23 cellular contexts compared by ENCODE assay signal in genomic region chr9:37495571-37495970, GRCh38. TPM values are rescaled to one million over a fixed set of nuclear protein-coding genes. Genes with fewer than 3 reads are reported as not detected.
DNase-seq lines count a peak whose midpoint lies in the region; ATAC-seq and TF ChIP-seq lines count a peak whose summit lies in the region.
"Had no signal": no experiment of that assay in that cellular context is flagged by ENCODE, and none has a peak within 500 bp of the region (broad histone marks: within the 10 kb centered on the region; RNA-seq: fewer than 3 reads in every experiment).

No MANE protein-coding gene starts in this region.

- no peak overlapping the region for H3K4me3 ChIP-seq in A673 (ENCODE audit: low read depth, low read length, poor library complexity, severe bottlenecking)
- H3K4me3 ChIP-seq in ascending aorta, result no peak overlapping the region
- H3K4me3 ChIP-seq: SJSA1 had no signal

- H3K27ac ChIP-seq in A673 (ENCODE audit: low read depth, low read length, poor library complexity, severe bottlenecking) (peak overlapping the region; percentile 28), ascending aorta (peak overlapping the region; percentile 40 to 86)
- H3K27ac ChIP-seq: SJSA1 had no signal

- POLR2A ChIA-PET in A673 (lab: Charles Lee; ENCODE audit: low non-redundant PET), result no interaction called here

- H3K27me3 ChIP-seq in A673 (replicated peaks; ENCODE audit: insufficient read depth, low read depth, low read length, poor library complexity), result no peaks in the 10 kb centered on the region
- no peaks in the 10 kb centered on the region for H3K27me3 ChIP-seq in ascending aorta
- H3K27me3 ChIP-seq: SJSA1 had no signal

- no TSS peak for BruUV-seq in A673 (replicated peaks; lab: Mats Ljungman, UMichigan)

- peaks cover 4% of the 10 kb centered on the region for H3K4me1 Mint-ChIP-seq in activated CD8-positive, alpha-beta memory T cell treated with anti-CD3 and anti-CD28 coated beads, Interleukin-2, amount 10 ng/mL, durations not matched to agents 7 days and 5 days
- peaks cover 7 to 8% of the 10 kb centered on the region in 2 donors for H3K4me1 Mint-ChIP-seq in stimulated activated naive B cell treated with anti-CD40 and anti-IgM and Interleukin-4, amounts not matched to agents 10 μg/mL and 1 μg/mL and 100 μg/mL, for 72 hours

- no peaks in the 10 kb centered on the region for H3K9me3 Mint-ChIP-seq in activated CD8-positive, alpha-beta memory T cell treated with anti-CD3 and anti-CD28 coated beads, Interleukin-2, amount 10 ng/mL, durations not matched to agents 7 days and 5 days (ENCODE audit: low read depth)
- no peaks in the 10 kb centered on the region for H3K9me3 Mint-ChIP-seq in stimulated activated naive B cell treated with anti-CD40 and anti-IgM and Interleukin-4, amounts not matched to agents 10 μg/mL and 1 μg/mL and 100 μg/mL, for 72 hours
- H3K9me3 Mint-ChIP-seq: CD8-positive, alpha-beta T cell had no signal

- no peaks in the 10 kb centered on the region for H3K4me1 ChIP-seq in A673 (ENCODE audit: insufficient read depth, low read length, poor library complexity, severe bottlenecking)
- H3K4me1 ChIP-seq in ascending aorta, result peaks cover 4 to 9% of the 10 kb centered on the region in 2 donors
- H3K4me1 ChIP-seq: SJSA1 had no signal

- intact Hi-C loops in A673 (cut with micrococcal nuclease; ENCODE audit: unreplicated experiment) (no loop called here), ascending aorta (cut with DNase I) (no loop called here)

- no peaks in the 10 kb centered on the region for H3K9me3 ChIP-seq in A673 (ENCODE audit: low read depth, low read length, poor library complexity, severe bottlenecking)
- no peaks in the 10 kb centered on the region for H3K9me3 ChIP-seq in ascending aorta
- H3K9me3 ChIP-seq: SJSA1 had no signal

- no peak for ATAC-seq in activated CD8-positive, alpha-beta memory T cell treated with anti-CD3 and anti-CD28 coated beads, Interleukin-2, amount 10 ng/mL, durations not matched to agents 7 days and 5 days
- no peak for ATAC-seq in stimulated activated naive B cell treated with anti-CD40 and anti-IgM and Interleukin-4, amounts not matched to agents 10 μg/mL and 1 μg/mL and 100 μg/mL, for 72 hours (replicated peaks)
- ATAC-seq: CD8-positive, alpha-beta T cell; HCT116; Right ventricle myocardium inferior had no signal

- H3K27ac Mint-ChIP-seq in activated CD8-positive, alpha-beta memory T cell treated with anti-CD3 and anti-CD28 coated beads, Interleukin-2, amount 10 ng/mL, durations not matched to agents 7 days and 5 days, result peak overlapping the region; percentile 47
- peak overlapping the region; percentile 63 for H3K27ac Mint-ChIP-seq in stimulated activated naive B cell treated with anti-CD40 and anti-IgM and Interleukin-4, amounts not matched to agents 10 μg/mL and 1 μg/mL and 100 μg/mL, for 72 hours
- H3K27ac Mint-ChIP-seq: CD8-positive, alpha-beta T cell had no signal

- TF ChIP-seq CTCF in A673 (conservative IDR thresholded peaks at IDR 0.05; ENCODE audit: low read depth, low read length), result no peak
- TF ChIP-seq CTCF in ascending aorta (IDR thresholded peaks at IDR 0.05), result no peak

- no peaks in the 10 kb centered on the region for H3K27me3 Mint-ChIP-seq in activated CD8-positive, alpha-beta memory T cell treated with anti-CD3 and anti-CD28 coated beads, Interleukin-2, amount 10 ng/mL, durations not matched to agents 7 days and 5 days
- no peaks in the 10 kb centered on the region for H3K27me3 Mint-ChIP-seq in stimulated activated naive B cell treated with anti-CD40 and anti-IgM and Interleukin-4, amounts not matched to agents 10 μg/mL and 1 μg/mL and 100 μg/mL, for 72 hours

- H3K36me3 ChIP-seq in A673 (ENCODE audit: insufficient read depth, low read length, poor library complexity, severe bottlenecking) (peaks cover 81% of the 10 kb centered on the region), ascending aorta (peaks cover 30 to 62% of the 10 kb centered on the region in 2 donors)

- peaks cover 61% of the 10 kb centered on the region for H3K36me3 Mint-ChIP-seq in activated CD8-positive, alpha-beta memory T cell treated with anti-CD3 and anti-CD28 coated beads, Interleukin-2, amount 10 ng/mL, durations not matched to agents 7 days and 5 days
- H3K36me3 Mint-ChIP-seq in stimulated activated naive B cell treated with anti-CD40 and anti-IgM and Interleukin-4, amounts not matched to agents 10 μg/mL and 1 μg/mL and 100 μg/mL, for 72 hours, result peaks cover 43 to 57% of the 10 kb centered on the region in 2 donors

- no peak overlapping the region for H3K4me3 Mint-ChIP-seq in activated CD8-positive, alpha-beta memory T cell treated with anti-CD3 and anti-CD28 coated beads, Interleukin-2, amount 10 ng/mL, durations not matched to agents 7 days and 5 days
- no peak overlapping the region for H3K4me3 Mint-ChIP-seq in stimulated activated naive B cell treated with anti-CD40 and anti-IgM and Interleukin-4, amounts not matched to agents 10 μg/mL and 1 μg/mL and 100 μg/mL, for 72 hours
- H3K4me3 Mint-ChIP-seq: CD8-positive, alpha-beta T cell had no signal

- CTCF ChIA-PET in activated CD8-positive, alpha-beta memory T cell treated with anti-CD3 and anti-CD28 coated beads, Interleukin-2, amount 10 ng/mL, durations not matched to agents 7 days and 5 days (lab: Charles Lee), result interaction anchor here (1.2 kb wide), 1 partner anchor 84 kb away, joined by 3 read pairs; no protein-coding TSS in a partner anchor
- CTCF ChIA-PET in A673 (lab: Charles Lee), result no interaction called here

- DNase-seq in activated CD8-positive, alpha-beta memory T cell treated with anti-CD3 and anti-CD28 coated beads, Interleukin-2, amount 10 ng/mL, durations not matched to agents 7 days and 5 days, result no peak
- DNase-seq in activated CD8-positive, alpha-beta memory T cell treated with anti-CD3 and anti-CD28 coated beads, Interleukin-2, amount 50 U/mL, for 4 hours, result no peak
- DNase-seq in A673 (ENCODE audit: low spot score) (no peak), ascending aorta (ENCODE audit: low spot score in 2 of 2) (peak in 1 of 2 donors; percentile 71), NCI-H510A treated with DMSO at 0.1 percent for 48 hours (lab: John Stamatoyannopoulos, UW) (no peak), ecto neural progenitor cell (ENCODE audit: low spot score) (no peak)
- no peak for DNase-seq in stimulated activated naive B cell treated with anti-CD40 and anti-IgM and Interleukin-4, amounts not matched to agents 10 μg/mL and 1 μg/mL and 100 μg/mL, for 72 hours
- DNase-seq: 8988T; AML-193; C1 segment of cervical spinal cord; Calu3; CD8-positive, alpha-beta T cell; DMS153; KG1; MV-4-11; NCI-H1417; NCI-H187; NCI-H446; NCI-H526 treated with DMSO at 0.1 percent for 48 hours; OCI-M1 had no signal

RNA-seq across cellular contexts. Expression of gene POLR1E, which starts 9.8 kb away (rescaled TPM):
- total RNA-seq in activated CD8-positive, alpha-beta memory T cell treated with anti-CD3 and anti-CD28 coated beads, Interleukin-2, amount 10 ng/mL, durations not matched to agents 7 days and 5 days, result 10 to 100 TPM; 35.5 to 43.0 TPM
- 55.1 and 68.8 TPM in 2 replicates for total RNA-seq in A673 (2021)
- 18.0 TPM for total RNA-seq in ascending aorta

RNA-seq across cellular contexts. Expression of gene ZBTB5, which starts 30.3 kb away (rescaled TPM):
- 1 to 10 TPM; 9.7 TPM for total RNA-seq in activated CD8-positive, alpha-beta memory T cell treated with anti-CD3 and anti-CD28 coated beads, Interleukin-2, amount 10 ng/mL, durations not matched to agents 7 days and 5 days
- total RNA-seq in A673 (2021) (17.2 and 18.0 TPM in 2 replicates), ascending aorta (3.4 TPM)
